Comparison of ENCODE assay signal across 1 cellular context in genomic region chr12:53067074-53067992, GRCh38.
TF ChIP-seq lines count a peak whose summit lies in the region.

No MANE protein-coding gene starts in this region.

TF ChIP-seq in SK-N-SH treated with all-trans-retinoic acid at 6 μM for 48 hours, 23 proteins besides CTCF, POLR2A, EP300 and RAD21 (continued from another document):
- no peak for TF ChIP-seq TSHZ2 (CRISPR knock-in tag; IDR thresholded peaks at IDR 0.05)
- TF ChIP-seq CSDC2 (CRISPR knock-in tag; IDR thresholded peaks at IDR 0.05) = no peak
- no peak for TF ChIP-seq ESRRG (CRISPR knock-in tag; IDR thresholded peaks at IDR 0.05)
- TF ChIP-seq RARB (CRISPR knock-in tag; IDR thresholded peaks at IDR 0.05) = no peak
- no peak for TF ChIP-seq BACH2 (CRISPR knock-in tag; IDR thresholded peaks at IDR 0.05; ENCODE audit: borderline replicate concordance)
- TF ChIP-seq ZFP3 (CRISPR knock-in tag; IDR thresholded peaks at IDR 0.05) = no peak
- no peak for TF ChIP-seq ZNF8 (CRISPR knock-in tag; IDR thresholded peaks at IDR 0.05)
- TF ChIP-seq GLIS3 (CRISPR knock-in tag; IDR thresholded peaks at IDR 0.05) = no peak
